ENCODE assay signal across 18 cellular contexts in genomic region chr2:150569761-150570160, GRCh38.
"Had no signal": no experiment of that assay in that cellular context is flagged by ENCODE, and none has a peak within 500 bp of the region (broad histone marks: within the 10 kb centered on the region; RNA-seq: fewer than 3 reads in every experiment).

No MANE protein-coding gene starts in this region.

- H3K36me3 ChIP-seq: heart right ventricle, left ventricle myocardium inferior, sigmoid colon, thoracic aorta had no signal

- DNase-seq: activated CD4-positive, alpha-beta T cell treated with anti-CD3 and anti-CD28 coated beads, Interleukin-2, amount 50 U/mL, for 1 hour; activated CD4-positive, CD25-positive, alpha-beta regulatory T cell treated with anti-CD3 and anti-CD28 coated beads, Interleukin-2, amount 50 U/mL, for 72 hours; activated CD8-positive, alpha-beta memory T cell treated with anti-CD3 and anti-CD28 coated beads, Interleukin-2, amount 50 U/mL, for 4 hours; activated naive CD4-positive, alpha-beta T cell treated with anti-CD3 and anti-CD28 coated beads for 36 hours; activated T-cell treated with anti-CD3 and anti-CD28 coated beads, Interleukin-2, amount 50 U/mL, for 4 hours; aorta; heart right ventricle; immature natural killer cell; kidney glomerular epithelial cell; left ventricle myocardium inferior; naive thymus-derived CD4-positive, alpha-beta T cell; sigmoid colon; stimulated activated CD4-positive, alpha-beta T cell treated with anti-CD3 and anti-CD28 coated beads, Interleukin-4, amount 100 ng/mL, for 4 hours; T-helper 2 cell had no signal

- H3K9me3 ChIP-seq: heart right ventricle, left ventricle myocardium inferior, sigmoid colon, thoracic aorta had no signal

- ATAC-seq: activated T-cell treated with anti-CD3 and anti-CD28 coated beads, Interleukin-2, amount 50 U/mL, for 4 hours; heart right ventricle; naive thymus-derived CD4-positive, alpha-beta T cell; stimulated activated memory B cell treated with anti-CD40 and anti-IgM and Interleukin-4, amounts not matched to agents 10 μg/mL and 1 μg/mL and 100 μg/mL, for 72 hours had no signal

- H3K27me3 ChIP-seq: heart right ventricle, sigmoid colon had no signal

- H3K27ac ChIP-seq: coronary artery, heart right ventricle, left ventricle myocardium inferior, sigmoid colon, thoracic aorta, VCaP had no signal

- H3K4me3 ChIP-seq: coronary artery, heart right ventricle, left ventricle myocardium inferior, sigmoid colon, thoracic aorta had no signal

- H3K4me1 ChIP-seq: left ventricle myocardium inferior had no signal
